ENCODE assay signal across 8 cellular contexts in the genomic region with DNA sequence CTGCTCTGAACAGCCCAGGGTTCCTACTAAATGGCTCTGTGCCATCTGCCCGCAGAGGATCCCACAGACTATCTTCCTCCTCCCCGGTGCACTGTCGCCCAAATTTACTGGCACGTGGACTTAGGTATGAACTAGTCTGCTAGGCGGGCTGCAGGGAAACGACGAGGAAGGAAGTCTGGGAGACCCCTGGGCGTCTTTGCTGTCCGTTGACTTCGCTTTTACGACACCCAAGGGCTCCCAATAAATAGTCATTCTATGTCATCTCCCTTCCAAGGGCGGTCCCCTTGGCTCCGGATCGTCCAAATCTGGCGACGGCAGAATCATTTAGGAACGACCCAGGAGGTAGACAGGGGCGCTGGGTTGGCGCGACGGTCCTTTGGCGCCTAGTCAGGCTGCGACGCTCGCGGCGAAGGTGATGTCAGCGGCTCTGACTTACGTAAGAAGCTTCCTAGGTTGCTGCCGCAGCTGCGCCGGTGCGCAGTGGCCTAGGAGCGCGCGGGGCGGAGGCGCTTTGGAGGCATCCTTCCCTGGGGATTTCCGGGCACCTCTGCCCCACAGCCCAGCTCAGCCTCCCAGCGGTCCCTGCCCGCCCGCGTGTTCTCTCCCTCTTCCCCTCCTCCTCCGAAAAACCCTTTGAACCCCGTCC. TPM values are rescaled to one million over a fixed set of nuclear protein-coding genes. Genes with fewer than 3 reads are reported as not detected.
DNase-seq lines count a peak whose midpoint lies in the region; FAIRE-seq and TF ChIP-seq lines count a peak whose summit lies in the region.

No MANE protein-coding gene starts in this region.

- H3K27ac ChIP-seq in astrocyte (ENCODE audit: low read depth, low read length) (peak overlapping the region; percentile 38), keratinocyte (ENCODE audit: control insufficient read depth, insufficient read depth, low read length) (peak overlapping the region; percentile 86), suprapubic skin (no peak overlapping the region)

- H3K36me3 ChIP-seq in astrocyte (ENCODE audit: insufficient read depth, low read length) (no peaks in the 10 kb centered on the region), keratinocyte (ENCODE audit: control insufficient read depth in 2 of 2, extremely low read depth in 1 of 2, insufficient read depth in 2 of 2, low read length in 2 of 2) (no peaks in the 10 kb centered on the region), suprapubic skin (no peaks in the 10 kb centered on the region)

- CTCF ChIA-PET in Calu3 (lab: Charles Lee) = interaction anchor here (0.5 to 0.7 kb wide), 2 partner anchors 214 to 360 kb away, joined by 4 to 7 read pairs; partner anchors contain the start of gene SCML1

- no peak for TF ChIP-seq EP300 in suprapubic skin (IDR thresholded peaks at IDR 0.05)

- H3K9me1 ChIP-seq in keratinocyte (ENCODE audit: control insufficient read depth, extremely low read depth, insufficient read depth, low read length) = no peaks in the 10 kb centered on the region

- H3K36me3 Mint-ChIP-seq in Calu3 (ENCODE audit: insufficient read depth, unreplicated experiment) (peaks cover 37% of the 10 kb centered on the region), astrocyte (ENCODE audit: low read depth, unreplicated experiment) (peaks cover 3% of the 10 kb centered on the region)

- intact Hi-C loops in Calu3 (cut with micrococcal nuclease; ENCODE audit: unreplicated experiment) = loop anchor here (1.0 to 5.0 kb wide), 4 partner anchors 28 to 215 kb away; no protein-coding TSS in a partner anchor

- DNase-seq in Calu3 = peak; percentile 56
- peak; percentile 64 for DNase-seq in NCI-H146 (lab: John Stamatoyannopoulos, UW)
- DNase-seq in astrocyte (ENCODE audit: low read depth) = peak; percentile 58
- DNase-seq in keratinocyte (ENCODE audit: low read depth, low spot score) = no peak
- no peak for DNase-seq in suprapubic skin (ENCODE audit: low spot score in 2 of 2)
- no peak for DNase-seq in mesenteric fat pad (ENCODE audit: low spot score)
- DNase-seq in GM20000 (ENCODE audit: low spot score) = no peak
- no peak for DNase-seq in activated gamma-delta T cell (lab: John Stamatoyannopoulos, UW)

- peak overlapping the region; percentile 87 for H3K4me3 Mint-ChIP-seq in Calu3 (ENCODE audit: low read depth, unreplicated experiment)
- H3K4me3 Mint-ChIP-seq in astrocyte (ENCODE audit: unreplicated experiment) = peak overlapping the region; percentile 91

- peak overlapping the region; percentile 75 for H3K4me3 ChIP-seq in astrocyte (ENCODE audit: insufficient read depth, low read depth, low read length)
- H3K4me3 ChIP-seq in keratinocyte (ENCODE audit: control insufficient read depth in 2 of 3, extremely low read depth in 1 of 3, insufficient read depth in 2 of 3, low read depth in 1 of 3, low read length in 3 of 3) = peak overlapping the region; percentile 59 to 79 (median 68)
- H3K4me3 ChIP-seq in suprapubic skin = peak overlapping the region; percentile 62

- TF ChIP-seq CTCF in Calu3 (IDR thresholded peaks at IDR 0.05; ENCODE audit: unreplicated experiment) (no peak), astrocyte (IDR thresholded peaks at IDR 0.05; ENCODE audit: insufficient read depth, low read depth, low read length) (no peak), keratinocyte (optimal IDR thresholded peaks at IDR 0.05 in 1 of 3, IDR thresholded peaks at IDR 0.05 in 1 of 3, conservative IDR thresholded peaks at IDR 0.05 in 1 of 3; ENCODE audit: extremely low read depth in 1 of 3, insufficient read depth in 2 of 3, low read length in 3 of 3) (no peak), suprapubic skin (IDR thresholded peaks at IDR 0.05) (no peak), GM20000 (IDR thresholded peaks at IDR 0.05; ENCODE audit: extremely low read depth, missing control alignments) (no peak)

- WGBS in suprapubic skin = 29% methylated on average over 26 of the region's 45 CpGs

- peaks cover 14% of the 10 kb centered on the region for H4K20me1 ChIP-seq in astrocyte (ENCODE audit: insufficient read depth, low read length)
- H4K20me1 ChIP-seq in keratinocyte (ENCODE audit: control insufficient read depth, extremely low read depth, insufficient read depth, low read length) = no peaks in the 10 kb centered on the region

- H3K4me1 ChIP-seq in astrocyte (ENCODE audit: insufficient read depth, low read length) (peaks cover 12% of the 10 kb centered on the region), keratinocyte (ENCODE audit: control insufficient read depth, extremely low read depth, insufficient read depth, low read length) (peaks cover 14% of the 10 kb centered on the region), suprapubic skin (peaks cover 18% of the 10 kb centered on the region)

- TSS peak; percentile 85 for BruUV-seq in Calu3 (replicated peaks; lab: Mats Ljungman, UMichigan)

- H3K9ac ChIP-seq in astrocyte (ENCODE audit: low read length) (peak overlapping the region; percentile 80), keratinocyte (ENCODE audit: control insufficient read depth, extremely low read depth, insufficient read depth, low read length) (peak overlapping the region; percentile 89)

- dilution Hi-C loops in keratinocyte (cut with MboI; ENCODE audit: extremely low pct_ligation_motif_present, low sequenced_read_pairs) = no loop called here

- no peaks in the 10 kb centered on the region for H3K27me3 Mint-ChIP-seq in Calu3 (ENCODE audit: unreplicated experiment)
- no peaks in the 10 kb centered on the region for H3K27me3 Mint-ChIP-seq in astrocyte (ENCODE audit: low read depth, unreplicated experiment)

- FAIRE-seq in astrocyte (lab: Jason Lieb, UNC) = no peak
- FAIRE-seq in keratinocyte (lab: Jason Lieb, UNC) = no peak

- H3K4me2 ChIP-seq in astrocyte (ENCODE audit: low read length) = peak overlapping the region; percentile 93
- peak overlapping the region; percentile 72 for H3K4me2 ChIP-seq in keratinocyte (ENCODE audit: control insufficient read depth, extremely low read depth, insufficient read depth, low read depth, low read length)

- H3K79me2 ChIP-seq in astrocyte (ENCODE audit: insufficient read depth, low read length) (peaks cover 54% of the 10 kb centered on the region), keratinocyte (ENCODE audit: control insufficient read depth, insufficient read depth, low read length) (peaks cover 47% of the 10 kb centered on the region)

- peaks cover 29% of the 10 kb centered on the region for H3K4me1 Mint-ChIP-seq in Calu3 (ENCODE audit: low read depth, unreplicated experiment)
- peaks cover 14% of the 10 kb centered on the region for H3K4me1 Mint-ChIP-seq in astrocyte (ENCODE audit: low read depth, unreplicated experiment)

- H3K9me3 Mint-ChIP-seq in Calu3 (ENCODE audit: low read depth, unreplicated experiment) = peaks cover 10% of the 10 kb centered on the region
- peaks cover 5% of the 10 kb centered on the region for H3K9me3 Mint-ChIP-seq in astrocyte (ENCODE audit: unreplicated experiment)

- H3K27me3 ChIP-seq in astrocyte (ENCODE audit: insufficient read depth, low read length) (no peaks in the 10 kb centered on the region), keratinocyte (ENCODE audit: control insufficient read depth, extremely low read depth, insufficient read depth, low read length) (no peaks in the 10 kb centered on the region), suprapubic skin (no peaks in the 10 kb centered on the region)

- H2AFZ ChIP-seq in astrocyte (ENCODE audit: low read depth, low read length) = peak overlapping the region; percentile 26
- no peak overlapping the region for H2AFZ ChIP-seq in keratinocyte (ENCODE audit: control insufficient read depth, low read length)

- no peak for TF ChIP-seq POLR2A in suprapubic skin (IDR thresholded peaks at IDR 0.05)

- H3K27ac Mint-ChIP-seq in Calu3 (ENCODE audit: unreplicated experiment) (peak overlapping the region; percentile 2), astrocyte (ENCODE audit: unreplicated experiment) (peak overlapping the region; percentile 69)

- H3K9me3 ChIP-seq in astrocyte (ENCODE audit: insufficient read depth, low read depth, low read length) (no peaks in the 10 kb centered on the region), keratinocyte (ENCODE audit: control insufficient read depth, low read depth, low read length) (no peaks in the 10 kb centered on the region), suprapubic skin (no peaks in the 10 kb centered on the region)

RNA-seq across cellular contexts. Expression of gene NHS, which starts 2.2 kb away (rescaled TPM):
- 14.7 and 19.5 TPM in 2 replicates for total RNA-seq in Calu3 (2022)
- 6.6 and 8.1 TPM in 2 replicates for total RNA-seq in astrocyte
- 3.6 to 5.4 TPM (median 3.7 TPM) in 3 replicates for polyA plus RNA-seq in keratinocyte
- polyA plus RNA-seq in keratinocyte (2011; ENCODE audit: low read depth) = 3.3 TPM
- polyA plus RNA-seq in keratinocyte (2011; cell fraction: cytosol; rRNA removed) = 1.8 and 2.3 TPM in 2 replicates
- polyA plus RNA-seq in keratinocyte (2011; cell fraction: nucleus; rRNA removed) = 11.5 and 12.4 TPM in 2 replicates
- polyA plus RNA-seq in keratinocyte (2012; ENCODE audit: low replicate concordance) = 2.5 and 5.1 TPM in 2 replicates
- 6.2 to 10.9 TPM (median 7.4 TPM) in 3 replicates for polyA minus RNA-seq in keratinocyte
- 2.9 TPM for polyA minus RNA-seq in keratinocyte (2011; cell fraction: cytosol; rRNA and poly(A)+ RNA removed)
- 7.9 and 14.3 TPM in 2 replicates for polyA minus RNA-seq in keratinocyte (2011; cell fraction: nucleus; rRNA and poly(A)+ RNA removed)
- 1 to 10 TPM; 4.6 to 9.9 (median 7.2) TPM for total RNA-seq in suprapubic skin
- 11.4 TPM for total RNA-seq in mesenteric fat pad

Comparison
In these comparisons a context has a peak if more than half of its experiments do, and no peak if none do; other contexts are left out.
1. DNase-seq: peak in Calu3 (single experiment), NCI-H146 (single experiment) and astrocyte (single experiment); none in keratinocyte (single experiment), suprapubic skin (0 of 2), mesenteric fat pad (single experiment), GM20000 (single experiment) and activated gamma-delta T cell (single experiment).
2. Peak in every context shown above with its lines, with median percentiles within 50 percentile points of each other: H3K4me3 ChIP-seq.